Comparison of ENCODE assay signal across 34 cellular contexts in genomic region chr2:229531594-229531993, GRCh38.
"Had no signal": no experiment of that assay in that cellular context is flagged by ENCODE, and none has a peak within 500 bp of the region (broad histone marks: within the 10 kb centered on the region; RNA-seq: fewer than 3 reads in every experiment).

No MANE protein-coding gene starts in this region.

- H3K4me2 ChIP-seq: KMS-11 had no signal

- H3K36me3 ChIP-seq: MG63 had no signal

- DNase-seq: Karpas-422, Kasumi-1, MG63, MM.1S, MV-4-11, NCI-H1048, NCI-H1092, NCI-H1092 treated with DMSO at 0.1 percent for 48 hours, NCI-H1105, NCI-H1105 treated with DMSO at 0.1 percent for 48 hours, NCI-H1417, NCI-H1417 treated with DMSO at 0.1 percent for 48 hours, NCI-H1436, NCI-H1436 treated with DMSO at 0.1 percent for 48 hours, NCI-H146, NCI-H1694, NCI-H1694 treated with DMSO at 0.1 percent for 48 hours, NCI-H187, NCI-H187 treated with DMSO at 0.1 percent for 48 hours, NCI-H1930, NCI-H2029, NCI-H2029 treated with DMSO at 0.1 percent for 48 hours, NCI-H2081, NCI-H2081 treated with DMSO at 0.1 percent for 48 hours, NCI-H2107, NCI-H2171, NCI-H2171 treated with DMSO at 0.1 percent for 48 hours, NCI-H2227 treated with DMSO at 0.1 percent for 48 hours, NCI-H226, NCI-H345, NCI-H446, NCI-H446 treated with DMSO at 0.1 percent for 48 hours, NCI-H510A had no signal

- H3K27ac ChIP-seq: KMS-11 had no signal

- H3K9ac ChIP-seq: KMS-11 had no signal

- H3K4me3 ChIP-seq: MG63 had no signal

- H3K27me3 ChIP-seq: MG63 had no signal
